Comparison of ENCODE assay signal across 1 cellular context in the genomic region with DNA sequence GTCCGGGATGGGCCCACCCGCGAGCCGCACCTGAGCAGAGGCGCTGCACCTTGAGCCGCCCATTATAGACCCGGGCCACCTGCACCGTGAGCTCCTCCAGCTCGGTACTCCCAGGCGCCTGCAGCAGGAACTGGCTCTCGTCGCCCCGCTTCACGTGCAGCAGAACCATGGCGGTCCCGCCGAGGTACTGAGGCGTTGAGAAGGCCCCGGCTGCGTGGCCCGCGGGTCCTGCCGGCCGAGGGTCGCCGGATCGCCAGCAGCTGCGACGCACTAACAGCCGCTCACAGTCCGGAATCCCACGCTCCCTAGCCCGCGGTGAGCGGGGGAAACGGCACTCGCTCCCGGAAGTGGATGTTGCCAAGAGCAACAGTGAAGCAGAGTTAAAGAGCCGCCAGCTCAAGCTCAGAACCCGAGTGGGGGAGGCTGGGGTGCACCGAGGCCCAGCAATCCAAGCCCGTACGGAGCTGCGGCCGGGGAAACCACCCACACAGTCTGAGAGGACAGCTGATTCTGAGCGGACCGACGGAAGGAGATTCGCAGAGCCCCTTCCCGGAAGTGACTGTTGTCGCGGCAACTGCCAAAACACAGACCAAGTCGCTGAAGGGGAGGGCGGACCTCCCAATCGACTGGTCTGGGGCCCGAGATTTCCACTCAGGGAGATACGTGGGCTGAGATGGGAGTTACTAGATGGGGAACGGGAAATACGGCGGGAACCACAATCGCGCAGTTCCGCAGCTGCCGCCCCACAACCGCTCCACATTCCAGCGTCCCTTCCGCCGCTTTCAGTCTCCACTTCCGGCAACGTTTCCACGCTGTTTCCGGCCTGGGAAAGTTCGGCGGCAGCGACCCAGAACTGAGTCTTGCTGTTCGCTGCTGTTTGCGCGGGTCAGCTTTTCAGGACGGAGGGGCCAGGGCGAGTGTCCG.
A peak's percentile ranks its signal among the peaks of the same experiment; 100 is the strongest.
TF ChIP-seq lines count a peak whose summit lies in the region.

A gene with protein sequence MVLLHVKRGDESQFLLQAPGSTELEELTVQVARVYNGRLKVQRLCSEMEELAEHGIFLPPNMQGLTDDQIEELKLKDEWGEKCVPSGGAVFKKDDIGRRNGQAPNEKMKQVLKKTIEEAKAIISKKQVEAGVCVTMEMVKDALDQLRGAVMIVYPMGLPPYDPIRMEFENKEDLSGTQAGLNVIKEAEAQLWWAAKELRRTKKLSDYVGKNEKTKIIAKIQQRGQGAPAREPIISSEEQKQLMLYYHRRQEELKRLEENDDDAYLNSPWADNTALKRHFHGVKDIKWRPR (minus strand): TSS at position 303 of the 924 bp plus-strand sequence. CDS start 134 bp downstream, at position 169.

TF ChIP-seq in HepG2, 621 proteins besides CTCF, POLR2A, EP300 and RAD21 (continued from another document and continues in another):
- no peak for TF ChIP-seq ZBTB43 (CRISPR knock-in tag; conservative IDR thresholded peaks at IDR 0.05)
- TF ChIP-seq, protein P1, sequence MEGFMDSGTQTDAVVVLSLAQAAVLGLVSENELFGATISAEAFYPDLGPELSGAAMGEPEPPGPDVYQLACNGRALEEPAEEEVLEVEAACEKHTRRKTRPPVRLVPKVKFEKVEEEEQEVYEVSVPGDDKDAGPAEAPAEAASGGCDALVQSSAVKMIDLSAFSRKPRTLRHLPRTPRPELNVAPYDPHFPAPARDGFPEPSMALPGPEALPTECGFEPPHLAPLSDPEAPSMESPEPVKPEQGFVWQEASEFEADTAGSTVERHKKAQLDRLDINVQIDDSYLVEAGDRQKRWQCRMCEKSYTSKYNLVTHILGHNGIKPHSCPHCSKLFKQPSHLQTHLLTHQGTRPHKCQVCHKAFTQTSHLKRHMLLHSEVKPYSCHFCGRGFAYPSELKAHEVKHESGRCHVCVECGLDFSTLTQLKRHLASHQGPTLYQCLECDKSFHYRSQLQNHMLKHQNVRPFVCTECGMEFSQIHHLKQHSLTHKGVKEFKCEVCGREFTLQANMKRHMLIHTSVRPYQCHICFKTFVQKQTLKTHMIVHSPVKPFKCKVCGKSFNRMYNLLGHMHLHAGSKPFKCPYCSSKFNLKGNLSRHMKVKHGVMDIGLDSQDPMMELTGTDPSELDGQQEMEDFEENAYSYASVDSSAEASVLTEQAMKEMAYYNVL (CRISPR knock-in tag; IDR thresholded peaks at IDR 0.05; ENCODE audit: borderline replicate concordance), result no peak
- TF ChIP-seq STAG1 (CRISPR knock-in tag; IDR thresholded peaks at IDR 0.05), result no peak
- TF ChIP-seq ZNF83 (CRISPR knock-in tag; IDR thresholded peaks at IDR 0.05; ENCODE audit: borderline replicate concordance), result no peak
- no peak for TF ChIP-seq SUZ12 (IDR thresholded peaks at IDR 0.05; ENCODE audit: low read depth, low read length)
- TF ChIP-seq ELF1 (CRISPR knock-in tag; IDR thresholded peaks at IDR 0.05), result peak; percentile 90
- TF ChIP-seq ZNF484 (CRISPR knock-in tag; IDR thresholded peaks at IDR 0.05; ENCODE audit: borderline replicate concordance, low read depth), result no peak
- no peak for TF ChIP-seq WIZ (CRISPR knock-in tag; IDR thresholded peaks at IDR 0.05)
- TF ChIP-seq ZNF251 (CRISPR knock-in tag; IDR thresholded peaks at IDR 0.05), result no peak
- TF ChIP-seq, protein P2, sequence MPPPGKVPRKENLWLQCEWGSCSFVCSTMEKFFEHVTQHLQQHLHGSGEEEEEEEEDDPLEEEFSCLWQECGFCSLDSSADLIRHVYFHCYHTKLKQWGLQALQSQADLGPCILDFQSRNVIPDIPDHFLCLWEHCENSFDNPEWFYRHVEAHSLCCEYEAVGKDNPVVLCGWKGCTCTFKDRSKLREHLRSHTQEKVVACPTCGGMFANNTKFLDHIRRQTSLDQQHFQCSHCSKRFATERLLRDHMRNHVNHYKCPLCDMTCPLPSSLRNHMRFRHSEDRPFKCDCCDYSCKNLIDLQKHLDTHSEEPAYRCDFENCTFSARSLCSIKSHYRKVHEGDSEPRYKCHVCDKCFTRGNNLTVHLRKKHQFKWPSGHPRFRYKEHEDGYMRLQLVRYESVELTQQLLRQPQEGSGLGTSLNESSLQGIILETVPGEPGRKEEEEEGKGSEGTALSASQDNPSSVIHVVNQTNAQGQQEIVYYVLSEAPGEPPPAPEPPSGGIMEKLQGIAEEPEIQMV (CRISPR knock-in tag; IDR thresholded peaks at IDR 0.05; ENCODE audit: low read depth), result peak; percentile 50
- TF ChIP-seq HMG20A (CRISPR knock-in tag; IDR thresholded peaks at IDR 0.05; ENCODE audit: borderline replicate concordance), result no peak
- TF ChIP-seq HDAC2 (CRISPR knock-in tag; IDR thresholded peaks at IDR 0.05), result peak; percentile 65; the same call in 1 of the 2 replicates
- TF ChIP-seq, protein P3, sequence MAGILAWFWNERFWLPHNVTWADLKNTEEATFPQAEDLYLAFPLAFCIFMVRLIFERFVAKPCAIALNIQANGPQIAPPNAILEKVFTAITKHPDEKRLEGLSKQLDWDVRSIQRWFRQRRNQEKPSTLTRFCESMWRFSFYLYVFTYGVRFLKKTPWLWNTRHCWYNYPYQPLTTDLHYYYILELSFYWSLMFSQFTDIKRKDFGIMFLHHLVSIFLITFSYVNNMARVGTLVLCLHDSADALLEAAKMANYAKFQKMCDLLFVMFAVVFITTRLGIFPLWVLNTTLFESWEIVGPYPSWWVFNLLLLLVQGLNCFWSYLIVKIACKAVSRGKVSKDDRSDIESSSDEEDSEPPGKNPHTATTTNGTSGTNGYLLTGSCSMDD (CRISPR knock-in tag; IDR thresholded peaks at IDR 0.05), result no peak
- no peak for TF ChIP-seq DNMT3B (CRISPR knock-in tag; conservative IDR thresholded peaks at IDR 0.05)
- TF ChIP-seq ZEB1 (IDR thresholded peaks at IDR 0.05; ENCODE audit: insufficient replicate concordance, low read depth), result no peak
- TF ChIP-seq RBAK (CRISPR knock-in tag; IDR thresholded peaks at IDR 0.05), result no peak
- no peak for TF ChIP-seq ZNF766 (CRISPR knock-in tag; IDR thresholded peaks at IDR 0.05; ENCODE audit: borderline replicate concordance)
- no peak for TF ChIP-seq NR1H2 (CRISPR knock-in tag; IDR thresholded peaks at IDR 0.05; ENCODE audit: borderline replicate concordance, low read depth)
- peak; percentile 69 for TF ChIP-seq IRF2 (CRISPR knock-in tag; IDR thresholded peaks at IDR 0.05)
- TF ChIP-seq, protein P4, sequence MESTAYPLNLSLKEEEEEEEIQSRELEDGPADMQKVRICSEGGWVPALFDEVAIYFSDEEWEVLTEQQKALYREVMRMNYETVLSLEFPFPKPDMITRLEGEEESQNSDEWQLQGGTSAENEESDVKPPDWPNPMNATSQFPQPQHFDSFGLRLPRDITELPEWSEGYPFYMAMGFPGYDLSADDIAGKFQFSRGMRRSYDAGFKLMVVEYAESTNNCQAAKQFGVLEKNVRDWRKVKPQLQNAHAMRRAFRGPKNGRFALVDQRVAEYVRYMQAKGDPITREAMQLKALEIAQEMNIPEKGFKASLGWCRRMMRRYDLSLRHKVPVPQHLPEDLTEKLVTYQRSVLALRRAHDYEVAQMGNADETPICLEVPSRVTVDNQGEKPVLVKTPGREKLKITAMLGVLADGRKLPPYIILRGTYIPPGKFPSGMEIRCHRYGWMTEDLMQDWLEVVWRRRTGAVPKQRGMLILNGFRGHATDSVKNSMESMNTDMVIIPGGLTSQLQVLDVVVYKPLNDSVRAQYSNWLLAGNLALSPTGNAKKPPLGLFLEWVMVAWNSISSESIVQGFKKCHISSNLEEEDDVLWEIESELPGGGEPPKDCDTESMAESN (CRISPR knock-in tag; conservative IDR thresholded peaks at IDR 0.05), result peak; percentile 18; the same call in 1 of the 2 replicates
- TF ChIP-seq MZF1 (CRISPR knock-in tag; IDR thresholded peaks at IDR 0.05; ENCODE audit: borderline replicate concordance), result no peak
- TF ChIP-seq ZNF790 (CRISPR knock-in tag; IDR thresholded peaks at IDR 0.05; ENCODE audit: borderline replicate concordance), result 0 out of 2 replicates have a peak, but pooled peaks have one; percentile 60
- peak; percentile 61 for TF ChIP-seq ZNF225 (CRISPR knock-in tag; IDR thresholded peaks at IDR 0.05)
- TF ChIP-seq, protein P5, sequence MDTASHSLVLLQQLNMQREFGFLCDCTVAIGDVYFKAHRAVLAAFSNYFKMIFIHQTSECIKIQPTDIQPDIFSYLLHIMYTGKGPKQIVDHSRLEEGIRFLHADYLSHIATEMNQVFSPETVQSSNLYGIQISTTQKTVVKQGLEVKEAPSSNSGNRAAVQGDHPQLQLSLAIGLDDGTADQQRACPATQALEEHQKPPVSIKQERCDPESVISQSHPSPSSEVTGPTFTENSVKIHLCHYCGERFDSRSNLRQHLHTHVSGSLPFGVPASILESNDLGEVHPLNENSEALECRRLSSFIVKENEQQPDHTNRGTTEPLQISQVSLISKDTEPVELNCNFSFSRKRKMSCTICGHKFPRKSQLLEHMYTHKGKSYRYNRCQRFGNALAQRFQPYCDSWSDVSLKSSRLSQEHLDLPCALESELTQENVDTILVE (CRISPR knock-in tag; IDR thresholded peaks at IDR 0.05), result peak; percentile 84
- TF ChIP-seq BORCS8-MEF2B (CRISPR knock-in tag; IDR thresholded peaks at IDR 0.05), result no peak; the same call in 1 of the 2 replicates
- no peak; the same call in 1 of the 2 replicates for TF ChIP-seq FOSL1 (CRISPR knock-in tag; IDR thresholded peaks at IDR 0.05; ENCODE audit: borderline replicate concordance)
- TF ChIP-seq ZNF891 (CRISPR knock-in tag; IDR thresholded peaks at IDR 0.05), result peak; percentile 67; the same call in 1 of the 2 replicates
- no peak for TF ChIP-seq FOXO1 (CRISPR knock-in tag; IDR thresholded peaks at IDR 0.05)
- TF ChIP-seq ZNF441 (CRISPR knock-in tag; IDR thresholded peaks at IDR 0.05; ENCODE audit: borderline replicate concordance), result no peak; the same call in 1 of the 2 replicates
- TF ChIP-seq NCOR1 (IDR thresholded peaks at IDR 0.05; ENCODE audit: borderline replicate concordance, low read length), result no peak
- TF ChIP-seq, protein P6, sequence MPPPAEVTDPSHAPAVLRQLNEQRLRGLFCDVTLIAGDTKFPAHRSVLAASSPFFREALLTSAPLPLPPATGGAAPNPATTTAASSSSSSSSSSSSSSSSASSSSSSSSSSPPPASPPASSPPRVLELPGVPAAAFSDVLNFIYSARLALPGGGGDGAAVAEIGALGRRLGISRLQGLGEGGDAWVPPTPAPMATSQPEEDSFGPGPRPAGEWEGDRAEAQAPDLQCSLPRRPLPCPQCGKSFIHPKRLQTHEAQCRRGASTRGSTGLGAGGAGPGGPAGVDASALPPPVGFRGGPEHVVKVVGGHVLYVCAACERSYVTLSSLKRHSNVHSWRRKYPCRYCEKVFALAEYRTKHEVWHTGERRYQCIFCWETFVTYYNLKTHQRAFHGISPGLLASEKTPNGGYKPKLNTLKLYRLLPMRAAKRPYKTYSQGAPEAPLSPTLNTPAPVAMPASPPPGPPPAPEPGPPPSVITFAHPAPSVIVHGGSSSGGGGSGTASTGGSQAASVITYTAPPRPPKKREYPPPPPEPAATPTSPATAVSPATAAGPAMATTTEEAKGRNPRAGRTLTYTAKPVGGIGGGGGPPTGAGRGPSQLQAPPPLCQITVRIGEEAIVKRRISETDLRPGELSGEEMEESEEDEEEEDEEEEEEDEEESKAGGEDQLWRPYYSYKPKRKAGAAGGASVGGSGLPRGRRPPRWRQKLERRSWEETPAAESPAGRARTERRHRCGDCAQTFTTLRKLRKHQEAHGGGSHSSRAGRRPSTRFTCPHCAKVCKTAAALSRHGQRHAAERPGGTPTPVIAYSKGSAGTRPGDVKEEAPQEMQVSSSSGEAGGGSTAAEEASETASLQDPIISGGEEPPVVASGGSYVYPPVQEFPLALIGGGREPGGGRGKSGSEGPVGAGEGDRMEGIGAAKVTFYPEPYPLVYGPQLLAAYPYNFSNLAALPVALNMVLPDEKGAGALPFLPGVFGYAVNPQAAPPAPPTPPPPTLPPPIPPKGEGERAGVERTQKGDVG (CRISPR knock-in tag; IDR thresholded peaks at IDR 0.05; ENCODE audit: borderline replicate concordance), result peak; percentile 19; the same call in 1 of the 2 replicates
- TF ChIP-seq SNRNP70 (IDR thresholded peaks at IDR 0.05; ENCODE audit: low read depth, low read length), result no peak
- TF ChIP-seq MAF1 (CRISPR knock-in tag; IDR thresholded peaks at IDR 0.05; ENCODE audit: borderline replicate concordance), result no peak
- TF ChIP-seq ZNF747 (CRISPR knock-in tag; IDR thresholded peaks at IDR 0.05; ENCODE audit: borderline replicate concordance), result no peak; the same call in 1 of the 2 replicates
- no peak for TF ChIP-seq PPARG (CRISPR knock-in tag; conservative IDR thresholded peaks at IDR 0.05)
- no peak for TF ChIP-seq RARA (CRISPR knock-in tag; IDR thresholded peaks at IDR 0.05)
- TF ChIP-seq NR2F2 (IDR thresholded peaks at IDR 0.05; ENCODE audit: borderline replicate concordance, low read depth), result peak; percentile 19; the same call in 1 of the 2 replicates
- TF ChIP-seq SOX13 (IDR thresholded peaks at IDR 0.05), result no peak
- peak in 1 of 2 experiments; percentile 29; a peak in 2 of 4 replicates for TF ChIP-seq SOX13 (CRISPR knock-in tag; conservative IDR thresholded peaks at IDR 0.05 in 1 of 2, IDR thresholded peaks at IDR 0.05 in 1 of 2)
- 0 out of 2 replicates have a peak, but pooled peaks have one; percentile 5 for TF ChIP-seq ZNF724P (CRISPR knock-in tag; IDR thresholded peaks at IDR 0.05; ENCODE audit: borderline replicate concordance)
- peak; percentile 67; the same call in 1 of the 2 replicates for TF ChIP-seq MTF2 (CRISPR knock-in tag; IDR thresholded peaks at IDR 0.05; ENCODE audit: borderline replicate concordance)
- TF ChIP-seq NFIC (IDR thresholded peaks at IDR 0.05; ENCODE audit: low read length), result no peak
- no peak for TF ChIP-seq ZSCAN29 (CRISPR knock-in tag; conservative IDR thresholded peaks at IDR 0.05)
- TF ChIP-seq, protein P7, sequence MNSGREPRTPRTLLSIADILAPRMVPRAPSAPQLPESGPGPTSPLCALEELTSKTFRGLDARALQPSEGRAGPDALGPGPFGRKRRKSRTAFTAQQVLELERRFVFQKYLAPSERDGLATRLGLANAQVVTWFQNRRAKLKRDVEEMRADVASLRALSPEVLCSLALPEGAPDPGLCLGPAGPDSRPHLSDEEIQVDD (CRISPR knock-in tag; IDR thresholded peaks at IDR 0.05; ENCODE audit: borderline replicate concordance), result no peak
- TF ChIP-seq RNF2 (conservative IDR thresholded peaks at IDR 0.05; ENCODE audit: low read depth), result no peak; the same call in 1 of the 2 replicates
- no peak for TF ChIP-seq IKZF4 (CRISPR knock-in tag; IDR thresholded peaks at IDR 0.05; ENCODE audit: borderline replicate concordance, low read depth, not compliant biosample characterization)
